Comparison of ENCODE assay signal across 13 cellular contexts in genomic region chr15:86647810-86648440, GRCh38.
A peak's percentile ranks its signal among the peaks of the same experiment; 100 is the strongest.
DNase-seq lines count a peak whose midpoint lies in the region; ATAC-seq, FAIRE-seq and TF ChIP-seq lines count a peak whose summit lies in the region.
"Had no signal": no experiment of that assay in that cellular context is flagged by ENCODE, and none has a peak within 500 bp of the region (broad histone marks: within the 10 kb centered on the region; RNA-seq: fewer than 3 reads in every experiment).

No MANE protein-coding gene starts in this region.

- intact Hi-C loops in activated CD4-positive, alpha-beta memory T cell treated with anti-CD3 and anti-CD28 coated beads for 36 hours (cut with micrococcal nuclease): loop anchor here (5.0 to 10.0 kb wide), 2 partner anchors 943 to 1236 kb away; no protein-coding TSS in a partner anchor

- CTCF ChIA-PET in activated CD4-positive, alpha-beta memory T cell treated with anti-CD3 and anti-CD28 coated beads for 36 hours (lab: Charles Lee): no interaction called here
- CTCF ChIA-PET in activated CD4-positive, alpha-beta memory T cell treated with anti-CD3 and anti-CD28 coated beads, Interleukin-2, amount 10 ng/mL, durations not matched to agents 7 days and 5 days (lab: Charles Lee): no interaction called here

- H3K9me3 Mint-ChIP-seq in activated CD4-positive, alpha-beta memory T cell treated with anti-CD3 and anti-CD28 coated beads for 36 hours: no peaks in the 10 kb centered on the region
- H3K9me3 Mint-ChIP-seq in activated CD4-positive, alpha-beta memory T cell treated with anti-CD3 and anti-CD28 coated beads, Interleukin-2, amount 10 ng/mL, durations not matched to agents 7 days and 5 days: no peaks in the 10 kb centered on the region
- peaks cover 0 to 2% of the 10 kb centered on the region in 2 donors for H3K9me3 Mint-ChIP-seq in activated T-cell treated with anti-CD3 and anti-CD28 coated beads, Interleukin-2, amount 50 U/mL, for 72 hours

- H3K4me3 Mint-ChIP-seq in activated CD4-positive, alpha-beta memory T cell treated with anti-CD3 and anti-CD28 coated beads for 36 hours: no peak overlapping the region
- H3K4me3 Mint-ChIP-seq in activated CD4-positive, alpha-beta memory T cell treated with anti-CD3 and anti-CD28 coated beads, Interleukin-2, amount 10 ng/mL, durations not matched to agents 7 days and 5 days: no peak overlapping the region
- no peak overlapping the region for H3K4me3 Mint-ChIP-seq in activated T-cell treated with anti-CD3 and anti-CD28 coated beads, Interleukin-2, amount 50 U/mL, for 72 hours
- H3K4me3 Mint-ChIP-seq: CD4-positive, CD25-positive, alpha-beta regulatory T cell had no signal

- POLR2A ChIA-PET in activated CD4-positive, alpha-beta memory T cell treated with anti-CD3 and anti-CD28 coated beads for 36 hours (lab: Charles Lee): no interaction called here
- POLR2A ChIA-PET in activated CD4-positive, alpha-beta memory T cell treated with anti-CD3 and anti-CD28 coated beads, Interleukin-2, amount 10 ng/mL, durations not matched to agents 7 days and 5 days (lab: Charles Lee): no interaction called here

- peaks cover 34% of the 10 kb centered on the region for H3K4me1 Mint-ChIP-seq in activated CD4-positive, alpha-beta memory T cell treated with anti-CD3 and anti-CD28 coated beads for 36 hours (ENCODE audit: low read depth)
- H3K4me1 Mint-ChIP-seq in activated CD4-positive, alpha-beta memory T cell treated with anti-CD3 and anti-CD28 coated beads, Interleukin-2, amount 10 ng/mL, durations not matched to agents 7 days and 5 days: peaks cover 22% of the 10 kb centered on the region
- peaks cover 43% of the 10 kb centered on the region for H3K4me1 Mint-ChIP-seq in activated T-cell treated with anti-CD3 and anti-CD28 coated beads, Interleukin-2, amount 50 U/mL, for 72 hours (ENCODE audit: low read depth)

- peaks cover 2% of the 10 kb centered on the region for H3K36me3 Mint-ChIP-seq in activated CD4-positive, alpha-beta memory T cell treated with anti-CD3 and anti-CD28 coated beads for 36 hours
- H3K36me3 Mint-ChIP-seq in activated CD4-positive, alpha-beta memory T cell treated with anti-CD3 and anti-CD28 coated beads, Interleukin-2, amount 10 ng/mL, durations not matched to agents 7 days and 5 days (ENCODE audit: low read depth): no peaks in the 10 kb centered on the region
- H3K36me3 Mint-ChIP-seq in activated T-cell treated with anti-CD3 and anti-CD28 coated beads, Interleukin-2, amount 50 U/mL, for 72 hours (ENCODE audit: insufficient read depth in 2 of 2): peaks cover 1 to 3% of the 10 kb centered on the region in 2 donors
- H3K36me3 Mint-ChIP-seq: CD4-positive, CD25-positive, alpha-beta regulatory T cell had no signal

- H3K27me3 Mint-ChIP-seq in activated CD4-positive, alpha-beta memory T cell treated with anti-CD3 and anti-CD28 coated beads for 36 hours: no peaks in the 10 kb centered on the region
- H3K27me3 Mint-ChIP-seq in activated CD4-positive, alpha-beta memory T cell treated with anti-CD3 and anti-CD28 coated beads, Interleukin-2, amount 10 ng/mL, durations not matched to agents 7 days and 5 days: no peaks in the 10 kb centered on the region
- no peaks in the 10 kb centered on the region for H3K27me3 Mint-ChIP-seq in activated T-cell treated with anti-CD3 and anti-CD28 coated beads, Interleukin-2, amount 50 U/mL, for 72 hours (ENCODE audit: low read depth)

- ATAC-seq in activated T-cell treated with anti-CD3 and anti-CD28 coated beads, Interleukin-2, amount 50 U/mL, for 72 hours (replicated peaks in 1 of 2): peak; percentile 59 to 69
- peak; percentile 59 for ATAC-seq in stimulated activated naive CD8-positive, alpha-beta T cell treated with anti-CD3 and anti-CD28 coated beads, Interleukin-15, Interleukin-2, amounts not matched to agents 100 U/mL and 50 U/mL, for 24 hours

- no peak for TF ChIP-seq POLR2A in GM12891 (IDR thresholded peaks at IDR 0.05; ENCODE audit: low read depth, low read length)

- peak; percentile 41 for DNase-seq in activated CD4-positive, alpha-beta memory T cell treated with anti-CD3 and anti-CD28 coated beads for 36 hours
- no peak for DNase-seq in activated CD4-positive, alpha-beta memory T cell treated with anti-CD3 and anti-CD28 coated beads, Interleukin-2, amount 10 ng/mL, durations not matched to agents 7 days and 5 days
- DNase-seq in activated T-cell treated with anti-CD3 and anti-CD28 coated beads, Interleukin-2, amount 50 U/mL, for 72 hours: peak; percentile 18 to 33
- no peak for DNase-seq in activated T-cell treated with anti-CD3 and anti-CD28 coated beads, Interleukin-2, amount 50 U/mL, for 48 hours
- DNase-seq in stimulated activated CD4-positive, alpha-beta T cell treated with anti-CD3 and anti-CD28 coated beads, Interleukin-4, amount 100 ng/mL, for 24 hours: peak; percentile 27
- no peak for DNase-seq in stimulated activated CD4-positive, alpha-beta T cell treated with anti-CD3 and anti-CD28 coated beads, Interleukin-4, amount 100 ng/mL, for 4 hours
- no peak for DNase-seq in stimulated activated naive CD8-positive, alpha-beta T cell treated with anti-CD3 and anti-CD28 coated beads, Interleukin-15, Interleukin-2, amounts not matched to agents 100 U/mL and 50 U/mL, for 24 hours
- DNase-seq in GM12891 (ENCODE audit: insufficient read length, low spot score): no peak
- DNase-seq: ACHN; CD4-positive, CD25-positive, alpha-beta regulatory T cell; DMS53; GF-D8 had no signal

- H3K27ac Mint-ChIP-seq in activated CD4-positive, alpha-beta memory T cell treated with anti-CD3 and anti-CD28 coated beads for 36 hours: no peak overlapping the region
- H3K27ac Mint-ChIP-seq in activated CD4-positive, alpha-beta memory T cell treated with anti-CD3 and anti-CD28 coated beads, Interleukin-2, amount 10 ng/mL, durations not matched to agents 7 days and 5 days: no peak overlapping the region
- no peak overlapping the region for H3K27ac Mint-ChIP-seq in activated T-cell treated with anti-CD3 and anti-CD28 coated beads, Interleukin-2, amount 50 U/mL, for 72 hours
- H3K27ac Mint-ChIP-seq: CD4-positive, CD25-positive, alpha-beta regulatory T cell had no signal

- no peak for FAIRE-seq in GM12891 (lab: Jason Lieb, UNC)
- FAIRE-seq: H1 had no signal

TF ChIP-seq in GM12891, 5 proteins besides CTCF, POLR2A, EP300 and RAD21:
- TF ChIP-seq POLR2AphosphoS5 (IDR thresholded peaks at IDR 0.05; ENCODE audit: low read depth, low read length): no peak
- no peak for TF ChIP-seq SPI1 (IDR thresholded peaks at IDR 0.05; ENCODE audit: low read depth, low read length)
- no peak for TF ChIP-seq PAX5 (IDR thresholded peaks at IDR 0.05; ENCODE audit: insufficient read depth, low read length, severe bottlenecking)
- TF ChIP-seq TAF1 (IDR thresholded peaks at IDR 0.05; ENCODE audit: low read depth, low read length): no peak
- TF ChIP-seq POU2F2 (IDR thresholded peaks at IDR 0.05; ENCODE audit: low read depth, low read length): no peak

Comparison
In these comparisons a context has a peak if more than half of its experiments do, and no peak if none do; other contexts are left out.
1. DNase-seq: peak in activated CD4-positive, alpha-beta memory T cell treated with anti-CD3 and anti-CD28 coated beads for 36 hours (single experiment), activated T-cell treated with anti-CD3 and anti-CD28 coated beads, Interleukin-2, amount 50 U/mL, for 72 hours (2 of 2) and stimulated activated CD4-positive, alpha-beta T cell treated with anti-CD3 and anti-CD28 coated beads, Interleukin-4, amount 100 ng/mL, for 24 hours (single experiment); none in activated CD4-positive, alpha-beta memory T cell treated with anti-CD3 and anti-CD28 coated beads, Interleukin-2, amount 10 ng/mL, durations not matched to agents 7 days and 5 days (single experiment), activated T-cell treated with anti-CD3 and anti-CD28 coated beads, Interleukin-2, amount 50 U/mL, for 48 hours (0 of 2), stimulated activated CD4-positive, alpha-beta T cell treated with anti-CD3 and anti-CD28 coated beads, Interleukin-4, amount 100 ng/mL, for 4 hours (0 of 2), stimulated activated naive CD8-positive, alpha-beta T cell treated with anti-CD3 and anti-CD28 coated beads, Interleukin-15, Interleukin-2, amounts not matched to agents 100 U/mL and 50 U/mL, for 24 hours (single experiment) and GM12891 (single experiment).